11 cellular contexts compared by ENCODE assay signal in the genomic region with DNA sequence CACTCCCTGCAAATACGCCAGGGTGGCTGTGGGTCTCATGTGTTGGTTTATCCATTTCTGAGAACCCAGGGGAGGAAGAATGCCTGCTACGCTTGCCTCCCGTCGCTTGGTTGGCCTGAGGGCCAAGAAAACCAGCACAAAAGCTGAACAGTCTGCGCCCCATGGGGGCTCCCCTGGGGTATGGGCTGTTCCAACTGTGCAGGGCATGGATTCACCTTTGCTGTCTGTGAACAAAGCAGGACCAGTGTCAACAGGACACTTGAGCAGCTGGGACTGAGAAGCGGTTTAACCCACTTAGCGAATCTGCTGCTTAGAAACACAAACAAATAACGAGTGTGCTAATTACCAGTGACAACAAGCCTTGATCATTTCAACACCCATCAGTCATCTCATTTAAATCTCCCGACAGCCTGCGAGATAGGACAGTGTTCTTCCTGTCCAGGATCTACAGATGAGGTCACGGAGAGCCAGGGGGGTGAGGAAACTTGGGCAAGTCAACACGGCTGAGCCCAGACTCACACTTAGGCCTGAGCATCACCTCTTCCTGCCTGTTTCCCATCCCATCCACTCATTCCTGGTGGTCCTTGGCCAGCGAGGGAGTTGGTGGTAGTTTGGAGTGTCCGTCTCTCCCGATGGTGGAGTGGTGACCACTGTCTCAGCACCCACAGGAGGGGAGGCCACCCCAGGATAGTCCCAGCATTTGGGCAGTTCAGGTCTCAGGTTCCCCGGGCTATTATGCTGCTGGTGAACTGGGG.
A peak's percentile ranks its signal among the peaks of the same experiment; 100 is the strongest.
DNase-seq lines count a peak whose midpoint lies in the region; ATAC-seq, FAIRE-seq and TF ChIP-seq lines count a peak whose summit lies in the region.
"Had no signal": no experiment of that assay in that cellular context is flagged by ENCODE, and none has a peak within 500 bp of the region (broad histone marks: within the 10 kb centered on the region; RNA-seq: fewer than 3 reads in every experiment).

No MANE protein-coding gene starts in this region.

- H3K4me1 Mint-ChIP-seq in astrocyte (ENCODE audit: low read depth, unreplicated experiment): peaks cover 26% of the 10 kb centered on the region

- no peaks in the 10 kb centered on the region for H3K36me3 ChIP-seq in astrocyte (ENCODE audit: insufficient read depth, low read length)
- no peaks in the 10 kb centered on the region for H3K36me3 ChIP-seq in lung (ENCODE audit: control insufficient read depth in 2 of 2, insufficient read depth in 2 of 2, low read length in 2 of 2)
- H3K36me3 ChIP-seq: cardiac muscle cell had no signal

- FAIRE-seq in astrocyte (lab: Jason Lieb, UNC): no peak

- in situ Hi-C loops in ACHN (cut with HindIII; ENCODE audit: low pct_ligation_motif_present, low pct_unique_long_range_greater_than_20kb, low sequenced_read_pairs): no loop called here

- peak; percentile 51 for DNase-seq in Daoy (ENCODE audit: low read depth)
- peak; percentile 51 for DNase-seq in NCI-H2029 treated with DMSO at 0.1 percent for 48 hours (lab: John Stamatoyannopoulos, UW)
- no peak for DNase-seq in astrocyte (ENCODE audit: low read depth)
- no peak for DNase-seq in lung (ENCODE audit: low spot score)
- no peak for DNase-seq in ACHN
- DNase-seq: activated CD4-positive, CD25-positive, alpha-beta regulatory T cell treated with anti-CD3 and anti-CD28 coated beads, Interleukin-2, amount 50 U/mL, for 72 hours; NCI-H446 treated with DMSO at 0.1 percent for 48 hours had no signal

- H3K4me2 ChIP-seq in astrocyte (ENCODE audit: low read length): no peak overlapping the region

- H3K4me1 ChIP-seq in astrocyte (ENCODE audit: insufficient read depth, low read length) (peaks cover 33% of the 10 kb centered on the region), lung (ENCODE audit: control insufficient read depth in 2 of 2, insufficient read depth in 2 of 2, low read length in 2 of 2) (peaks cover 3 to 38% of the 10 kb centered on the region in 2 donors)

- no peak overlapping the region for H3K27ac ChIP-seq in astrocyte (ENCODE audit: low read depth, low read length)
- H3K27ac ChIP-seq in lung (ENCODE audit: low read depth in 1 of 2, low read length in 1 of 2): peak overlapping the region; percentile 14 to 30
- H3K27ac ChIP-seq: cardiac muscle cell had no signal

- no peaks in the 10 kb centered on the region for H3K9me3 ChIP-seq in astrocyte (ENCODE audit: insufficient read depth, low read depth, low read length)
- no peaks in the 10 kb centered on the region for H3K9me3 ChIP-seq in lung (ENCODE audit: control insufficient read depth in 2 of 2, insufficient read depth in 1 of 2, low read length in 1 of 2)

- 70% methylated on average over 16 of the region's 16 CpGs for WGBS in lung, 2 donors

- H3K4me3 Mint-ChIP-seq in astrocyte (ENCODE audit: unreplicated experiment): no peak overlapping the region

- ATAC-seq in lung (ENCODE audit: insufficient read depth, low FRiP score) (no peak), GM19467 (IDR thresholded peaks at IDR 0.05; ENCODE audit: unreplicated experiment) (no peak), GM21786 (IDR thresholded peaks at IDR 0.05; ENCODE audit: unreplicated experiment) (no peak), HG02642 (IDR thresholded peaks at IDR 0.05; ENCODE audit: poor library complexity, unreplicated experiment) (no peak)

- TF ChIP-seq CTCF in astrocyte (IDR thresholded peaks at IDR 0.05; ENCODE audit: insufficient read depth, low read depth, low read length) (no peak), lung (IDR thresholded peaks at IDR 0.05; ENCODE audit: control extremely low read depth, extremely low read depth) (no peak)

- peak overlapping the region; percentile 30 for H2AFZ ChIP-seq in astrocyte (ENCODE audit: low read depth, low read length)

- H3K9me3 Mint-ChIP-seq in astrocyte (ENCODE audit: unreplicated experiment): no peaks in the 10 kb centered on the region

- no peak overlapping the region for H3K27ac Mint-ChIP-seq in astrocyte (ENCODE audit: unreplicated experiment)

- no peaks in the 10 kb centered on the region for H3K79me2 ChIP-seq in astrocyte (ENCODE audit: insufficient read depth, low read length)

- H3K9ac ChIP-seq in astrocyte (ENCODE audit: low read length): no peak overlapping the region

- H4K20me1 ChIP-seq in astrocyte (ENCODE audit: insufficient read depth, low read length): no peaks in the 10 kb centered on the region

- H3K27me3 Mint-ChIP-seq in astrocyte (ENCODE audit: low read depth, unreplicated experiment): peaks cover 7% of the 10 kb centered on the region

- H3K27me3 ChIP-seq in astrocyte (ENCODE audit: insufficient read depth, low read length) (no peaks in the 10 kb centered on the region), lung (ENCODE audit: control insufficient read depth, insufficient read depth) (no peaks in the 10 kb centered on the region)
- H3K27me3 ChIP-seq: cardiac muscle cell had no signal

- H3K4me3 ChIP-seq in astrocyte (ENCODE audit: insufficient read depth, low read depth, low read length) (no peak overlapping the region), lung (no peak overlapping the region)
- H3K4me3 ChIP-seq: cardiac muscle cell had no signal

- no peaks in the 10 kb centered on the region for H3K36me3 Mint-ChIP-seq in astrocyte (ENCODE audit: low read depth, unreplicated experiment)

Comparison
In these comparisons a context has a peak if more than half of its experiments do, and no peak if none do; other contexts are left out.
1. DNase-seq: peak in Daoy (single experiment) and NCI-H2029 treated with DMSO at 0.1 percent for 48 hours (single experiment); none in astrocyte (single experiment), lung (single experiment) and ACHN (single experiment).